Comparison of ENCODE assay signal across 22 cellular contexts in the genomic region with DNA sequence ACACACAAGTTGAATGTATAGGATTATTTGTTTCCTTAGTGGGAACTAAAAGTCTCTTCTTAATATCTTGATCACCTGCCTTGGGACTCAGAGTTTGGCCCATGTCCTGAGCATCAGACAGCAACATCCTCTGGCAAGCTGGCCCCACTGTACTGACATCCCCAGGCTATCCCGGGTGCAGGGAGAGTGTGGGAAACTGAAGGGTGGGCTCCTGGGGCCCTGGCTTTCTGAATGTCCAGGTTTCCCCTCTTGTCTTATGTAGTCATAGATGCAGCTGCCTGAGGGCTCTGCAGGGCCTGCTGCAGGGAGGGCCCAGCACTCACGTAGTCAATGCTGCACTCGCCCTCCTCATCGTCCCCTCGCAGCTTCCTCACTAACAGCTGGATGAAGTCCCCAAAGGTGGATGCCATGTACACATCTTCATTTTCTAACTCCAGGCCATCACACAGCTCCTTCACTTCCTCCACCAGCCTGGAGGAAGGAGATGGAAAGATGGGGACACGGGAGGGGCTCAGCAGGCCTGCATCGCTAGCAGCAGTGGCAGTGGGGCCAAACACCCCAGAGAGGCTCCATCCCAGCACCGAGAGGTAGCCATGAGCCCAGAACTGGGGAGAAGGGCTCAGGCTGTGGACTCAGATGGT. TPM values are rescaled to one million over a fixed set of nuclear protein-coding genes. Genes with fewer than 3 reads are reported as not detected.
DNase-seq lines count a peak whose midpoint lies in the region; ATAC-seq and TF ChIP-seq lines count a peak whose summit lies in the region.
"Had no signal": no experiment of that assay in that cellular context is flagged by ENCODE, and none has a peak within 500 bp of the region (broad histone marks: within the 10 kb centered on the region; RNA-seq: fewer than 3 reads in every experiment).

No MANE protein-coding gene starts in this region.

- TF ChIP-seq CTCF in esophagus muscularis mucosa (IDR thresholded peaks at IDR 0.05), result no peak
- TF ChIP-seq CTCF in progenitor cell of endocrine pancreas (IDR thresholded peaks at IDR 0.05; ENCODE audit: unreplicated experiment), result no peak
- TF ChIP-seq CTCF in uterus (IDR thresholded peaks at IDR 0.05), result no peak
- TF ChIP-seq CTCF in foreskin keratinocyte (conservative IDR thresholded peaks at IDR 0.05), result no peak
- no peak for TF ChIP-seq CTCF in OCI-LY7 (conservative IDR thresholded peaks at IDR 0.05; ENCODE audit: low read length)

- TF ChIP-seq EP300 in esophagus muscularis mucosa (IDR thresholded peaks at IDR 0.05), result no peak

- 88% methylated on average over 8 of the region's 8 CpGs for WGBS in esophagus muscularis mucosa

- CTCF ChIA-PET in OCI-LY7 (lab: Charles Lee; ENCODE audit: unreplicated experiment), result no interaction called here

- no peak overlapping the region for H3K4me2 ChIP-seq in OCI-LY7 (ENCODE audit: low read length)
- H3K4me2 ChIP-seq: neural progenitor cell, SK-N-SH had no signal

- intact Hi-C loops in esophagus muscularis mucosa (cut with DNase I), result no loop called here
- intact Hi-C loops in uterus (cut with DNase I; ENCODE audit: low total_unique reads), result no loop called here
- intact Hi-C loops in OCI-LY7 (cut with micrococcal nuclease; ENCODE audit: unreplicated experiment), result no loop called here

- no peaks in the 10 kb centered on the region for H4K20me1 ChIP-seq in OCI-LY7 (ENCODE audit: insufficient read depth, low read length)

- no peaks in the 10 kb centered on the region for H3K27me3 ChIP-seq in esophagus muscularis mucosa
- H3K27me3 ChIP-seq in uterus, result no peaks in the 10 kb centered on the region
- peaks cover 39% of the 10 kb centered on the region for H3K27me3 ChIP-seq in foreskin keratinocyte
- H3K27me3 ChIP-seq: neural progenitor cell had no signal

- no peaks in the 10 kb centered on the region for H3K9me2 ChIP-seq in OCI-LY7 (ENCODE audit: insufficient read depth, low read length)
- H3K9me2 ChIP-seq: SK-N-SH had no signal

- BruUV-seq in OCI-LY7 (replicated peaks; lab: Mats Ljungman, UMichigan), result no TSS peak

- no peaks in the 10 kb centered on the region for H3K9me3 Mint-ChIP-seq in progenitor cell of endocrine pancreas (ENCODE audit: low read depth)
- H3K9me3 Mint-ChIP-seq: activated CD4-positive, alpha-beta memory T cell treated with anti-CD3 and anti-CD28 coated beads, Interleukin-2, amount 10 ng/mL, durations not matched to agents 7 days and 5 days; CD4-positive, alpha-beta T cell; neural progenitor cell; T-helper 1 cell treated with Interleukin-12 subunit alpha and Interleukin-12 subunit beta and Interleukin-4 antibody, amounts not matched to agents 30 μg/mL and 1 μg/mL, for 36 hours had no signal

- H3K36me3 ChIP-seq in esophagus muscularis mucosa (peaks cover 0 to 7% (median 0%) of the 10 kb centered on the region in 4 donors), uterus (no peaks in the 10 kb centered on the region), OCI-LY7 (ENCODE audit: insufficient read depth, low read length) (no peaks in the 10 kb centered on the region)
- H3K36me3 ChIP-seq: neural progenitor cell had no signal

- H3K27ac ChIP-seq in esophagus muscularis mucosa (replicated peaks in 1 of 4) (no peak overlapping the region), uterus (no peak overlapping the region), foreskin keratinocyte (no peak overlapping the region), OCI-LY7 (ENCODE audit: low read depth, low read length, poor library complexity, severe bottlenecking) (no peak overlapping the region)
- H3K27ac ChIP-seq: neural progenitor cell had no signal

- H3K27ac Mint-ChIP-seq in progenitor cell of endocrine pancreas, result no peak overlapping the region
- H3K27ac Mint-ChIP-seq: activated CD4-positive, alpha-beta memory T cell treated with anti-CD3 and anti-CD28 coated beads, Interleukin-2, amount 10 ng/mL, durations not matched to agents 7 days and 5 days; CD4-positive, alpha-beta T cell; T-helper 1 cell treated with Interleukin-12 subunit alpha and Interleukin-12 subunit beta and Interleukin-4 antibody, amounts not matched to agents 30 μg/mL and 1 μg/mL, for 36 hours had no signal

- H3K4me1 Mint-ChIP-seq in progenitor cell of endocrine pancreas (ENCODE audit: low read depth), result no peaks in the 10 kb centered on the region
- H3K4me1 Mint-ChIP-seq: activated CD4-positive, alpha-beta memory T cell treated with anti-CD3 and anti-CD28 coated beads, Interleukin-2, amount 10 ng/mL, durations not matched to agents 7 days and 5 days had no signal

- peak; percentile 21 for DNase-seq in activated effector memory CD4-positive, alpha-beta T cell treated with anti-CD3 and anti-CD28 coated beads, Interleukin-2, amount 50 U/mL, for 16 hours
- DNase-seq in activated effector memory CD4-positive, alpha-beta T cell treated with Interleukin-2 at 50 U/mL for 16 hours, result no peak
- peak; percentile 74 for DNase-seq in esophagus muscularis mucosa (ENCODE audit: extremely low spot score)
- DNase-seq in progenitor cell of endocrine pancreas (ENCODE audit: low spot score, unreplicated experiment), result peak; percentile 5
- peak; percentile 2 to 4 for DNase-seq in uterus
- no peak for DNase-seq in foreskin keratinocyte
- no peak for DNase-seq in OCI-LY7 (ENCODE audit: low spot score)
- DNase-seq: activated CD4-positive, alpha-beta memory T cell treated with anti-CD3 and anti-CD28 coated beads, Interleukin-2, amount 10 ng/mL, durations not matched to agents 7 days and 5 days; activated naive CD4-positive, alpha-beta T cell; effector CD4-positive, alpha-beta T cell; foreskin fibroblast; Kasumi-1; NCI-H446 treated with DMSO at 0.1 percent for 48 hours; small intestine had no signal

- no peak overlapping the region for H3K4me3 Mint-ChIP-seq in progenitor cell of endocrine pancreas (ENCODE audit: low read depth)
- H3K4me3 Mint-ChIP-seq: activated CD4-positive, alpha-beta memory T cell treated with anti-CD3 and anti-CD28 coated beads, Interleukin-2, amount 10 ng/mL, durations not matched to agents 7 days and 5 days; brain; CD4-positive, alpha-beta T cell; neural progenitor cell; T-helper 1 cell treated with Interleukin-12 subunit alpha and Interleukin-12 subunit beta and Interleukin-4 antibody, amounts not matched to agents 30 μg/mL and 1 μg/mL, for 36 hours had no signal

- H3K79me2 ChIP-seq in OCI-LY7 (ENCODE audit: insufficient read depth, low read depth, low read length), result no peaks in the 10 kb centered on the region

- H3K9me3 ChIP-seq in esophagus muscularis mucosa, result no peaks in the 10 kb centered on the region
- H3K9me3 ChIP-seq in uterus, result no peaks in the 10 kb centered on the region
- no peaks in the 10 kb centered on the region for H3K9me3 ChIP-seq in OCI-LY7 (ENCODE audit: low read length)
- H3K9me3 ChIP-seq: SK-N-SH had no signal

- POLR2A ChIA-PET in OCI-LY7 (lab: Charles Lee), result no interaction called here

- H3K36me3 Mint-ChIP-seq in progenitor cell of endocrine pancreas (ENCODE audit: insufficient read depth), result no peaks in the 10 kb centered on the region
- H3K36me3 Mint-ChIP-seq: brain, neural progenitor cell had no signal

- H3K4me1 ChIP-seq in esophagus muscularis mucosa, result peaks cover 0 to 8% (median 5%) of the 10 kb centered on the region in 4 donors
- no peaks in the 10 kb centered on the region for H3K4me1 ChIP-seq in uterus
- H3K4me1 ChIP-seq in foreskin keratinocyte, result no peaks in the 10 kb centered on the region
- H3K4me1 ChIP-seq in OCI-LY7 (ENCODE audit: insufficient read depth, low read length, poor library complexity, severe bottlenecking), result no peaks in the 10 kb centered on the region

- no peak for TF ChIP-seq POLR2A in esophagus muscularis mucosa (IDR thresholded peaks at IDR 0.05; ENCODE audit: low read depth)
- TF ChIP-seq POLR2A in uterus (IDR thresholded peaks at IDR 0.05), result no peak

- H2AFZ ChIP-seq in OCI-LY7 (ENCODE audit: low read length), result no peak overlapping the region
- H2AFZ ChIP-seq: neural progenitor cell had no signal

- ATAC-seq in foreskin keratinocyte, result no peak
- ATAC-seq in GM21381 (IDR thresholded peaks at IDR 0.05; ENCODE audit: unreplicated experiment), result no peak
- ATAC-seq: activated CD4-positive, CD25-positive, alpha-beta regulatory T cell treated with anti-CD3 and anti-CD28 coated beads, Interleukin-2, amount 50 U/mL, for 24 hours had no signal

- peaks cover 26% of the 10 kb centered on the region for H3K27me3 Mint-ChIP-seq in progenitor cell of endocrine pancreas

- no peak overlapping the region for H3K4me3 ChIP-seq in esophagus muscularis mucosa
- no peak overlapping the region for H3K4me3 ChIP-seq in uterus
- no peak overlapping the region for H3K4me3 ChIP-seq in OCI-LY7 (ENCODE audit: low read depth, low read length, poor library complexity, severe bottlenecking)
- H3K4me3 ChIP-seq: neural progenitor cell had no signal

RNA-seq across cellular contexts. Expression of a gene that starts 42.8 kb away (rescaled TPM):
- 10 to 100 TPM; 19.2 to 39.9 (median 25.9) TPM for total RNA-seq in esophagus muscularis mucosa
- total RNA-seq in progenitor cell of endocrine pancreas, result 3.1 and 4.7 TPM in 2 replicates
- 10 to 100 TPM in 2 of 4 donors, 1 to 10 TPM in 2; 2.1 to 27.3 (median 8.4) TPM for total RNA-seq in uterus
- total RNA-seq in foreskin keratinocyte, result 0.68 and 1.7 TPM in 2 replicates
- 0.49 and 1.3 TPM in 2 replicates for polyA plus RNA-seq in foreskin keratinocyte
- not detected in 2 replicates for total RNA-seq in OCI-LY7 (2014; rRNA removed; shearing (Covaris generic))
- not detected in 2 replicates for total RNA-seq in OCI-LY7 (2022)
- total RNA-seq: activated CD4-positive, alpha-beta memory T cell treated with anti-CD3 and anti-CD28 coated beads, Interleukin-2, amount 10 ng/mL, durations not matched to agents 7 days and 5 days; CD4-positive, alpha-beta T cell; pulmonary artery endothelial cell had no signal
- polyA plus RNA-seq: SK-N-SH had no signal

RNA-seq across cellular contexts. Expression of a gene that starts 53.7 kb away (rescaled TPM):
- 10 to 100 TPM; 31.6 to 68.1 (median 38.9) TPM for total RNA-seq in esophagus muscularis mucosa
- 51.1 and 62.4 TPM in 2 replicates for total RNA-seq in progenitor cell of endocrine pancreas
- 10 to 100 TPM; 65.9 to 94.9 (median 77.4) TPM for total RNA-seq in uterus
- total RNA-seq in foreskin keratinocyte, result 28.8 and 29.4 TPM in 2 replicates
- 28.1 and 29.1 TPM in 2 replicates for polyA plus RNA-seq in foreskin keratinocyte
- 26.6 and 35.9 TPM in 2 replicates for total RNA-seq in OCI-LY7 (2014; rRNA removed; shearing (Covaris generic))
- total RNA-seq in OCI-LY7 (2022), result 31.9 and 35.3 TPM in 2 replicates

Comparison
In these comparisons a context has a peak if more than half of its experiments do, and no peak if none do; other contexts are left out.
1. DNase-seq: peak in activated effector memory CD4-positive, alpha-beta T cell treated with anti-CD3 and anti-CD28 coated beads, Interleukin-2, amount 50 U/mL, for 16 hours (single experiment), esophagus muscularis mucosa (single experiment), progenitor cell of endocrine pancreas (single experiment) and uterus (2 of 2); none in activated effector memory CD4-positive, alpha-beta T cell treated with Interleukin-2 at 50 U/mL for 16 hours (single experiment), foreskin keratinocyte (0 of 2) and OCI-LY7 (single experiment).